Comparison of ENCODE assay signal across 1 cellular context in the genomic region with DNA sequence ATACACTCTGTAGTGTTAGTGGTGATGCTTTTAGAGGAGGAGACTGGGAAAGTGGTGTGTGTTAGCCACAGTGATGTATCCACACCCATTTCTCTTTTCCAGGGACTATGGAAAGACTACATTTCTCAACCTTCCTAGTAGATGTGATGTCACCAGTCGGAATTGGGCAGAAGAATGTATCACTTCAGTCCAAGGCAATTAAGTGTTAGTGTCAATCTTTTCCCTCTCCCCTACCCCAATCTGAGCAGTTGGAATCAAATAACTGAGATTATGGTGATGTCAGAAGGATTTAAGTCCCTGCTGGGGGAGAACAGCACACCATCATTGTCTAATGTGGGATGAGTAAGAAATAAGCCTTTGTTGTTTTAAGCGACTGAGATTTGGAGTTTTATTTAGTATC.
TF ChIP-seq lines count a peak whose summit lies in the region.

No MANE protein-coding gene starts in this region.

TF ChIP-seq in IMR-90, 13 proteins besides CTCF, POLR2A, EP300 and RAD21:
- TF ChIP-seq RCOR1 (IDR thresholded peaks at IDR 0.05; ENCODE audit: insufficient replicate concordance, low read length) (no peak), MAZ (IDR thresholded peaks at IDR 0.05; ENCODE audit: borderline replicate concordance, low read depth, low read length) (no peak), RFX5 (IDR thresholded peaks at IDR 0.05; ENCODE audit: low read depth, low read length) (no peak), FOS (IDR thresholded peaks at IDR 0.05; ENCODE audit: low read depth, low read length) (no peak), CHD1 (IDR thresholded peaks at IDR 0.05; ENCODE audit: low read depth, low read length) (no peak), SMC3 (IDR thresholded peaks at IDR 0.05; ENCODE audit: low read depth, low read length) (no peak), MAFK (IDR thresholded peaks at IDR 0.05; ENCODE audit: low read depth, low read length) (no peak), NFE2L2 (IDR thresholded peaks at IDR 0.05; ENCODE audit: low read depth, low read length) (no peak), BHLHE40 (IDR thresholded peaks at IDR 0.05; ENCODE audit: low read depth, low read length) (no peak), CEBPB (IDR thresholded peaks at IDR 0.05; ENCODE audit: low read depth, low read length) (no peak), MXI1 (IDR thresholded peaks at IDR 0.05; ENCODE audit: borderline replicate concordance, low read depth, low read length) (no peak)
- TF ChIP-seq, protein P1, sequence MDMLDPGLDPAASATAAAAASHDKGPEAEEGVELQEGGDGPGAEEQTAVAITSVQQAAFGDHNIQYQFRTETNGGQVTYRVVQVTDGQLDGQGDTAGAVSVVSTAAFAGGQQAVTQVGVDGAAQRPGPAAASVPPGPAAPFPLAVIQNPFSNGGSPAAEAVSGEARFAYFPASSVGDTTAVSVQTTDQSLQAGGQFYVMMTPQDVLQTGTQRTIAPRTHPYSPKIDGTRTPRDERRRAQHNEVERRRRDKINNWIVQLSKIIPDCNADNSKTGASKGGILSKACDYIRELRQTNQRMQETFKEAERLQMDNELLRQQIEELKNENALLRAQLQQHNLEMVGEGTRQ (IDR thresholded peaks at IDR 0.05; ENCODE audit: low read depth, low read length), result no peak
- TF ChIP-seq, protein P2, sequence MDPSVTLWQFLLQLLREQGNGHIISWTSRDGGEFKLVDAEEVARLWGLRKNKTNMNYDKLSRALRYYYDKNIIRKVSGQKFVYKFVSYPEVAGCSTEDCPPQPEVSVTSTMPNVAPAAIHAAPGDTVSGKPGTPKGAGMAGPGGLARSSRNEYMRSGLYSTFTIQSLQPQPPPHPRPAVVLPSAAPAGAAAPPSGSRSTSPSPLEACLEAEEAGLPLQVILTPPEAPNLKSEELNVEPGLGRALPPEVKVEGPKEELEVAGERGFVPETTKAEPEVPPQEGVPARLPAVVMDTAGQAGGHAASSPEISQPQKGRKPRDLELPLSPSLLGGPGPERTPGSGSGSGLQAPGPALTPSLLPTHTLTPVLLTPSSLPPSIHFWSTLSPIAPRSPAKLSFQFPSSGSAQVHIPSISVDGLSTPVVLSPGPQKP (IDR thresholded peaks at IDR 0.05; ENCODE audit: borderline replicate concordance, low read depth, low read length), result no peak
